ENCODE assay signal across 23 cellular contexts in genomic region chr1:15762546-15762945, GRCh38. TPM values are rescaled to one million over a fixed set of nuclear protein-coding genes. Genes with fewer than 3 reads are reported as not detected.
A peak's percentile ranks its signal among the peaks of the same experiment; 100 is the strongest.
DNase-seq lines count a peak whose midpoint lies in the region; ATAC-seq and TF ChIP-seq lines count a peak whose summit lies in the region.
"Had no signal": no experiment of that assay in that cellular context is flagged by ENCODE, and none has a peak within 500 bp of the region (broad histone marks: within the 10 kb centered on the region; RNA-seq: fewer than 3 reads in every experiment).

No MANE protein-coding gene starts in this region.

- H3K36me3 Mint-ChIP-seq in chondrocyte (ENCODE audit: low read depth) (peaks cover 30% of the 10 kb centered on the region), neural crest cell (ENCODE audit: low read depth) (no peaks in the 10 kb centered on the region)
- H3K36me3 Mint-ChIP-seq: CD4-positive, CD25-positive, alpha-beta regulatory T cell had no signal

- H3K9me3 Mint-ChIP-seq in chondrocyte (ENCODE audit: low read depth) (no peaks in the 10 kb centered on the region), neural crest cell (no peaks in the 10 kb centered on the region)
- H3K9me3 Mint-ChIP-seq: CD4-positive, CD25-positive, alpha-beta regulatory T cell had no signal

- H3K27ac ChIP-seq in HEK293 (ENCODE audit: extremely low read depth, low read depth, low read length) (no peak overlapping the region), foreskin keratinocyte (no peak overlapping the region)
- H3K27ac ChIP-seq: SK-N-MC had no signal

- H3K4me3 ChIP-seq in HEK293 (ENCODE audit: low read depth, low read length): no peak overlapping the region
- H3K4me3 ChIP-seq: breast epithelium, SK-N-MC had no signal

- H3K4me1 ChIP-seq in HEK293 (ENCODE audit: control insufficient read depth, insufficient read depth, low read length) (peaks cover 7% of the 10 kb centered on the region; the same call in 1 of the 2 replicates), foreskin keratinocyte (peaks cover 17% of the 10 kb centered on the region)

- POLR2A ChIA-PET in HEK293 (lab: Yijun Ruan, JAX): interaction anchor here (0.7 kb wide), 1 partner anchor 21 kb away, joined by 4 read pairs; no protein-coding TSS in a partner anchor

- TF ChIP-seq CTCF in HEK293 (tag by site-specific recombination; IDR thresholded peaks at IDR 0.05): no peak
- no peak for TF ChIP-seq CTCF in chondrocyte (IDR thresholded peaks at IDR 0.05)
- TF ChIP-seq CTCF in neural crest cell (conservative IDR thresholded peaks at IDR 0.05): no peak
- no peak for TF ChIP-seq CTCF in foreskin keratinocyte (conservative IDR thresholded peaks at IDR 0.05)

- peak overlapping the region; percentile 92 for H3K4me3 Mint-ChIP-seq in chondrocyte (ENCODE audit: unreplicated experiment)
- H3K4me3 Mint-ChIP-seq in neural crest cell: peak overlapping the region; percentile 53

- H3K4me1 Mint-ChIP-seq in chondrocyte (ENCODE audit: low read depth) (peaks cover 55% of the 10 kb centered on the region), neural crest cell (peaks cover 22% of the 10 kb centered on the region)

- DNase-seq in ELF-1 (ENCODE audit: low read depth, low spot score) (peak; percentile 77), chondrocyte (ENCODE audit: low spot score) (no peak), neural crest cell (ENCODE audit: low read depth, low spot score) (no peak), foreskin keratinocyte (no peak), DMS153 treated with DMSO at 0.1 percent for 48 hours (lab: John Stamatoyannopoulos, UW; ENCODE audit: unreplicated experiment) (no peak)
- DNase-seq: CD4-positive, CD25-positive, alpha-beta regulatory T cell; dermis blood vessel endothelial cell; DMS153; foreskin melanocyte; NCI-H1417 treated with DMSO at 0.1 percent for 48 hours; NCI-H2171 treated with DMSO at 0.1 percent for 48 hours; NCI-H774; PC-3; T-helper 9 cell had no signal

- H3K27me3 ChIP-seq in foreskin keratinocyte: no peaks in the 10 kb centered on the region
- H3K27me3 ChIP-seq: breast epithelium had no signal

- peaks cover 0 to 29% of the 10 kb centered on the region in 2 experiments; a peak in 1 of 3 replicates for H3K36me3 ChIP-seq in HEK293 (ENCODE audit: control insufficient read depth in 2 of 2, insufficient read depth in 1 of 2, low read length in 2 of 2)
- H3K36me3 ChIP-seq: breast epithelium had no signal

- CTCF ChIA-PET in HEK293 (lab: Yijun Ruan, JAX): interaction anchor here (0.6 to 0.7 kb wide), 3 partner anchors 140 to 440 kb away, joined by 3 to 4 read pairs (median 3); no protein-coding TSS in a partner anchor

- H3K9me3 ChIP-seq in HEK293 (ENCODE audit: control insufficient read depth, insufficient read depth, low read depth, low read length): no peaks in the 10 kb centered on the region
- H3K9me3 ChIP-seq: breast epithelium had no signal

- peak overlapping the region; percentile 65 for H3K27ac Mint-ChIP-seq in chondrocyte (ENCODE audit: unreplicated experiment)
- no peak overlapping the region for H3K27ac Mint-ChIP-seq in neural crest cell (ENCODE audit: unreplicated experiment)
- H3K27ac Mint-ChIP-seq: CD4-positive, CD25-positive, alpha-beta regulatory T cell had no signal

- ATAC-seq in GM18861 (IDR thresholded peaks at IDR 0.05; ENCODE audit: unreplicated experiment) (no peak), foreskin keratinocyte (no peak), GM21619 (IDR thresholded peaks at IDR 0.05; ENCODE audit: unreplicated experiment) (no peak)
- ATAC-seq: PC-3 had no signal

- H3K27me3 Mint-ChIP-seq in chondrocyte (ENCODE audit: low read depth) (no peaks in the 10 kb centered on the region), neural crest cell (ENCODE audit: low read depth) (peaks cover 27% of the 10 kb centered on the region)

TF ChIP-seq in HEK293, 187 proteins besides CTCF, POLR2A, EP300 and RAD21:
- TF ChIP-seq ZNF2 (tag by site-specific recombination; IDR thresholded peaks at IDR 0.05): no peak
- no peak for TF ChIP-seq ZNF140 (tag by site-specific recombination; IDR thresholded peaks at IDR 0.05)
- TF ChIP-seq ZBTB17 (tag by site-specific recombination; IDR thresholded peaks at IDR 0.05): peak; percentile 14; the same call in 1 of the 2 replicates

RNA-seq across cellular contexts. Expression of gene FBLIM1, which starts 4.0 kb away (rescaled TPM):
- total RNA-seq in chondrocyte (191 to 492 TPM (median 490 TPM) in 3 replicates), neural crest cell (6.2 and 7.9 TPM in 2 replicates), foreskin keratinocyte (127 and 168 TPM in 2 replicates)
- 99.3 and 122 TPM in 2 replicates for polyA plus RNA-seq in foreskin keratinocyte
- total RNA-seq: activated CD8-positive, alpha-beta memory T cell treated with anti-CD3 and anti-CD28 coated beads for 36 hours; CD4-positive, CD25-positive, alpha-beta regulatory T cell had no signal

RNA-seq across cellular contexts. Expression of gene TMEM82, which starts 20.2 kb away (rescaled TPM):
- not detected in 3 replicates for total RNA-seq in chondrocyte
- not detected in 2 replicates for total RNA-seq in neural crest cell
- total RNA-seq in foreskin keratinocyte: not detected in 2 replicates
- polyA plus RNA-seq in foreskin keratinocyte: not detected in 2 replicates
- total RNA-seq: activated CD8-positive, alpha-beta memory T cell treated with anti-CD3 and anti-CD28 coated beads for 36 hours; breast epithelium; CD4-positive, CD25-positive, alpha-beta regulatory T cell; dermis blood vessel endothelial cell; epithelial cell of proximal tubule; PC-3; temporal lobe had no signal
- polyA plus RNA-seq: CD4-positive, CD25-positive, alpha-beta regulatory T cell; neural cell had no signal

RNA-seq across cellular contexts. Expression of gene SLC25A34, which starts 26.5 kb away (rescaled TPM):
- 0.90 to 1.9 TPM (median 1.3 TPM) in 3 replicates for total RNA-seq in chondrocyte
- 2.9 and 3.3 TPM in 2 replicates for total RNA-seq in neural crest cell
- 0.35 and 0.44 TPM in 2 replicates for total RNA-seq in foreskin keratinocyte
- 0.25 TPM in 2 replicates for polyA plus RNA-seq in foreskin keratinocyte
- polyA plus RNA-seq: CD4-positive, CD25-positive, alpha-beta regulatory T cell had no signal

RNA-seq across cellular contexts. Expression of gene UQCRHL, which starts 44.9 kb away (rescaled TPM):
- total RNA-seq in chondrocyte: 1.3 to 1.5 TPM (median 1.3 TPM) in 3 replicates
- total RNA-seq in neural crest cell: 2.7 and 3.3 TPM in 2 replicates
- 3.2 and 5.3 TPM in 2 replicates for total RNA-seq in foreskin keratinocyte
- polyA plus RNA-seq in foreskin keratinocyte: 5.6 and 8.7 TPM in 2 replicates

Comparison
In these comparisons a context has a peak if more than half of its experiments do, and no peak if none do; other contexts are left out.
1. RNA of gene FBLIM1, which starts 4.0 kb away (total RNA-seq): 191 to 492 TPM in chondrocyte and 127 to 168 TPM in foreskin keratinocyte; 6.2 to 7.9 TPM in neural crest cell; every median in the first group is over 10 times any median in the second.